8 cellular contexts compared by ENCODE assay signal in the genomic region with DNA sequence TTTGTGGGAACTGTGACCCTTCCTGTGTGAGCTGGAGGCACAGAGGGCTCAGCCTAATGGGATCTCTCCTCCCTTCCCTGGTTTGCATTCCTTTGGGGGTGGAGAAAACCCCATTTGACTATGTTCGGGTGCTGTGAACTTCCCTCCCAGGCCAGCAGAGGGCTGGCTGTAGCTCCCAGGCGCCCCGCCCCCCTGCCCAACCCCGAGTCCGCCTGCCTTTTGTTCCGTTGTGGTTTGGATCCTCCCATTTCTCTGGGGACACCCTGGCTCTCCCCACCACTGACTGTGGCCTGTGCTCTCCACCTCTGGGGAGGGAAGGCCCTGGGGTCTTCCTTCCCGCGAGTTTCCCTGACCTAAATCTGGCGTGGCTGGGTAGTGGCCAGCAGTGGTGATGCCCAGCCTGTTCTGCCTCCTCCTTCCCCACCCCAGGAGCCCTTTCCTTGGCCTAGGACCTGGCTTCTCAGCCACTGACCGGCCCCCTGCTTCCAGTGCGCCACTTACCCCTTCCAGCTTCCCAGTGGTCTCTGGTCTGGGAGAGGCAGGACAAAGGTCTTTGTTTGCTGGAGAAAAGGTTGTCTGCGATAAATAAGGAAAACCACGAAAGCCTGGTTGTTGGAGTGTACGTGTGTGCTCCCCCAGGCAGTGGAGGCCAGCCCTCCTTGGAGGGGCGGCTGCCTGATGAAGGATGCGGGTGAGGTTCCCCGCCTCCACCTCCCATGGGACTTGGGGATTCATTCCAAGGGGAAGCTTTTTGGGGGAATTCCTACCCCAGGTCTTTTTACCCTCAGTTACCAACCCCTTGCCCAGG. TPM values are rescaled to one million over a fixed set of nuclear protein-coding genes. Genes with fewer than 3 reads are reported as not detected.
DNase-seq lines count a peak whose midpoint lies in the region; ATAC-seq, FAIRE-seq and TF ChIP-seq lines count a peak whose summit lies in the region.

No MANE protein-coding gene starts in this region.

- DNase-seq in CD14-positive monocyte (ENCODE audit: low spot score) (peak; percentile 77), HAP-1 (ENCODE audit: low spot score in 2 of 2) (peak; percentile 52 to 82), RPMI8226 (peak; percentile 69), frontal cortex (ENCODE audit: low spot score in 2 of 2) (peak; percentile 75 to 88), pancreas (peak in 5 of 6 donors; percentile 59 to 84 (median 72)), uterus (peak; percentile 73 to 76), NCI-H187 treated with DMSO at 0.1 percent for 48 hours (lab: John Stamatoyannopoulos, UW) (no peak)
- peak; percentile 33 for DNase-seq in activated gamma-delta T cell treated with anti-CD3 and anti-CD28 coated beads, Interleukin-2, amount 50 U/mL, for 16 hours (ENCODE audit: low read depth)

- H3K27ac ChIP-seq in pancreas (peak overlapping the region; percentile 28 to 100 (median 66)), uterus (peak overlapping the region; percentile 89)

- in situ Hi-C loops in HAP-1 (cut with MboI; ENCODE audit: low sequenced_read_pairs): loop anchor here (5.0 to 10.0 kb wide), 2 partner anchors 297 to 470 kb away; a partner anchor contains a TSS

- H3K4me3 Mint-ChIP-seq in CD14-positive monocyte: peak overlapping the region; percentile 78 to 100

- peaks cover 0 to 2% (median 0%) of the 10 kb centered on the region in 7 donors for H3K9me3 Mint-ChIP-seq in CD14-positive monocyte

- 15 to 23% methylated on average over 15 to 17 of the region's 17 CpGs for WGBS in pancreas, 2 donors

- peak in 1 of 2 donors; percentile 22 for TF ChIP-seq POLR2A in uterus (IDR thresholded peaks at IDR 0.05)

- FAIRE-seq in frontal cortex (lab: Jason Lieb, UNC): no peak
- FAIRE-seq in pancreas (lab: Jason Lieb, UNC): no peak

- no peaks in the 10 kb centered on the region for H3K27me3 ChIP-seq in HAP-1 (ENCODE audit: low read depth)
- H3K27me3 ChIP-seq in pancreas: no peaks in the 10 kb centered on the region
- no peaks in the 10 kb centered on the region for H3K27me3 ChIP-seq in uterus

- intact Hi-C loops in CD14-positive monocyte (cut with micrococcal nuclease): loop anchor here (5.0 kb wide), 6 partner anchors 32 to 227 kb away; no protein-coding TSS in a partner anchor
- intact Hi-C loops in pancreas (cut with DNase I): loop anchor here in 2 of 3 donors (5.0 kb wide), 2 partner anchors 57 to 62 kb away; no protein-coding TSS in a partner anchor
- intact Hi-C loops in uterus (cut with DNase I; ENCODE audit: low total_unique reads): loop anchor here (5.0 to 10.0 kb wide), 3 partner anchors 108 to 230 kb away; no protein-coding TSS in a partner anchor

- H3K4me1 ChIP-seq in HAP-1 (peaks cover 25% of the 10 kb centered on the region), pancreas (peaks cover 37 to 40% (median 38%) of the 10 kb centered on the region in 3 donors), uterus (peaks cover 0 to 5% of the 10 kb centered on the region in 2 donors)

- peak overlapping the region; percentile 7; the same call in 1 of the 2 replicates for H3K4me3 ChIP-seq in HAP-1
- H3K4me3 ChIP-seq in pancreas: peak overlapping the region in 3 of 4 donors; percentile 2 to 96 (median 89)
- H3K4me3 ChIP-seq in uterus: peak overlapping the region; percentile 74 to 88

- H3K27ac Mint-ChIP-seq in CD14-positive monocyte: peak overlapping the region in 5 of 7 donors; percentile 74 to 90 (median 81)

- peak; percentile 88 for TF ChIP-seq CTCF in CD14-positive monocyte (IDR thresholded peaks at IDR 0.05)
- TF ChIP-seq CTCF in pancreas (IDR thresholded peaks at IDR 0.05): peak; percentile 84 to 87 (median 85)
- TF ChIP-seq CTCF in uterus (IDR thresholded peaks at IDR 0.05): peak; percentile 78 to 93 (median 90)

- peaks cover 43% of the 10 kb centered on the region for H3K4me1 Mint-ChIP-seq in CD14-positive monocyte

- peaks cover 51 to 60% of the 10 kb centered on the region in 2 donors for H3K36me3 Mint-ChIP-seq in CD14-positive monocyte

- H3K9me3 ChIP-seq in HAP-1 (no peaks in the 10 kb centered on the region), pancreas (no peaks in the 10 kb centered on the region), uterus (no peaks in the 10 kb centered on the region)

- H3K36me3 ChIP-seq in HAP-1 (replicated peaks) (peaks cover 70% of the 10 kb centered on the region), pancreas (peaks cover 6 to 20% (median 17%) of the 10 kb centered on the region in 3 donors), uterus (no peaks in the 10 kb centered on the region)

- peak; percentile 10 to 28 (median 20) for ATAC-seq in pancreas

- peaks cover 0 to 4% (median 1%) of the 10 kb centered on the region in 3 donors for H3K27me3 Mint-ChIP-seq in CD14-positive monocyte (ENCODE audit: low read depth in 3 of 3)

RNA-seq across cellular contexts. Expression of a gene that starts 5.0 kb away (rescaled TPM):
- polyA plus RNA-seq in CD14-positive monocyte: 10 to 100 TPM; 19.0 to 32.0 TPM
- 15.5 TPM for total RNA-seq in frontal cortex
- 100 to 1,000 TPM in 1 of 6 donors, 10 to 100 TPM in 5; 55.2 to 127 (median 90.0) TPM for total RNA-seq in pancreas
- 100 to 1,000 TPM; 158 to 206 TPM for polyA plus RNA-seq in pancreas
- 100 to 1,000 TPM in 3 of 4 donors, 10 to 100 TPM in 1; 81.0 to 247 (median 156) TPM for total RNA-seq in uterus

Comparison
In these comparisons a context has a peak if more than half of its experiments do, and no peak if none do; other contexts are left out.
1. H3K4me3 ChIP-seq: peak in every context shown above with its lines; median percentile 89 in pancreas; 81 in uterus; 7 in HAP-1.